11 cellular contexts compared by ENCODE assay signal in the genomic region with DNA sequence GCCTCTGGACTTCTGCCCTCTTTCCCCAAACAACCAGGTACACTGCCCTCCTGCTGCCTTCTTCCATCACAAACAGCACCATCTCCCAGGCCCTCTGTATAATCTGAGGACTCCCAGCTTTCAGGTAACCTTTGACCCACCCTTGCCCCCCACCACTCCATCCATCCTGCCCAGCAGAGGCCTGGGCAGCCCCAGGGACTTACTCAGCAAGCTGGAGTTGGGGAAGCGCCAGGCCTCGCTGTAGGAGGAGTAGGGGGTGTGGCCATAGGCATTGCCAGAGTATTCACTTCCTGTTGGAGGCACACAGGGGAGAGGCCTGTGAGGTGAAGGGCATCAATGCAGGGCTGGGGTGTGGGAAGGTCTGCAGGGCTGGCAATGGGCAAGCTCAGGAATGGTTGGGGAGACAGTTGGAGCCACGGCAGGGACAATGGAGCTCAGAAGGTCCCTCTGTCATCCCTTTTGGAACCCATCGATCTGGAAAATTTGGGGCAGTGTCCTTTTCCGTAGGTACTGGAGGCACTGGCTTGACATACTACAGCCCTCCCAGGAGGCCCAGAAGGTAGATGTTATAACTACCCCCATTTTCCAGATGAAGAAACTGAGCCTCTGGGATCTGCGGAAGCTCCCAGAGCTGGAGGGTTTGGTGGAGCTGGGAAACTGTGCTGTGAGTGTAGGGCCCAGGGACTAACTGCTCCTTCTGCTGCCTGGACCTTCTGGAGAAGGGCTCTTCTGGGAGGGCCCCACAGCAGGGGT. TPM values are rescaled to one million over a fixed set of nuclear protein-coding genes. Genes with fewer than 3 reads are reported as not detected.
A peak's percentile ranks its signal among the peaks of the same experiment; 100 is the strongest.
DNase-seq lines count a peak whose midpoint lies in the region; ATAC-seq lines count a peak whose summit lies in the region.
"Had no signal": no experiment of that assay in that cellular context is flagged by ENCODE, and none has a peak within 500 bp of the region (broad histone marks: within the 10 kb centered on the region; RNA-seq: fewer than 3 reads in every experiment).

No MANE protein-coding gene starts in this region.

- H3K27ac Mint-ChIP-seq in activated naive CD4-positive, alpha-beta T cell treated with anti-CD3 and anti-CD28 coated beads, Interleukin-2, amount 50 U/mL, for 72 hours, result no peak overlapping the region
- H3K27ac Mint-ChIP-seq: activated T-helper 2 cell treated with anti-CD3 and anti-CD28 coated beads, Interferon-gamma antibody, Interleukin-2, Interleukin-4, amounts not matched to agents 10 μg/mL and 5 μg/mL and 100 μg/mL, durations not matched to agents 14 hours and 24 hours and 36 hours had no signal

- ATAC-seq in sciatic nerve, result peak; percentile 52
- no peak for ATAC-seq in activated naive CD4-positive, alpha-beta T cell treated with anti-CD3 and anti-CD28 coated beads, Interleukin-2, amount 50 U/mL, for 72 hours

- intact Hi-C loops in sciatic nerve (cut with DNase I), result no loop called here

- no peaks in the 10 kb centered on the region for H3K36me3 Mint-ChIP-seq in activated naive CD4-positive, alpha-beta T cell treated with anti-CD3 and anti-CD28 coated beads, Interleukin-2, amount 50 U/mL, for 72 hours

- H3K9me3 Mint-ChIP-seq in activated naive CD4-positive, alpha-beta T cell treated with anti-CD3 and anti-CD28 coated beads, Interleukin-2, amount 50 U/mL, for 72 hours, result no peaks in the 10 kb centered on the region
- H3K9me3 Mint-ChIP-seq: activated T-helper 2 cell treated with anti-CD3 and anti-CD28 coated beads, Interferon-gamma antibody, Interleukin-2, Interleukin-4, amounts not matched to agents 10 μg/mL and 5 μg/mL and 100 μg/mL, durations not matched to agents 14 hours and 24 hours and 36 hours had no signal

- DNase-seq in DMS 273 (lab: John Stamatoyannopoulos, UW; ENCODE audit: unreplicated experiment), result peak; percentile 20
- no peak for DNase-seq in DMS 273 treated with DMSO at 0.1 percent for 48 hours (lab: John Stamatoyannopoulos, UW)
- peak; percentile 49 for DNase-seq in RPMI8226
- DNase-seq in fibroblast of the conjunctiva (ENCODE audit: low read depth), result peak; percentile 63
- peak; percentile 85 for DNase-seq in sciatic nerve (ENCODE audit: low spot score)
- DNase-seq in activated CD4-positive, CD25-positive, alpha-beta regulatory T cell treated with anti-CD3 and anti-CD28 coated beads, Interleukin-2, amount 50 U/mL, for 72 hours, result no peak
- DNase-seq in NCI-H1694 (lab: John Stamatoyannopoulos, UW), result no peak
- DNase-seq in activated naive CD4-positive, alpha-beta T cell treated with anti-CD3 and anti-CD28 coated beads, Interleukin-2, amount 50 U/mL, for 72 hours (ENCODE audit: low spot score in 2 of 2), result no peak
- DNase-seq: 8988T, NCI-H446 had no signal

RNA-seq across cellular contexts. Expression of a gene that starts 46.3 kb away (rescaled TPM):
- 20.3 TPM for total RNA-seq in sciatic nerve
- 100 to 1,000 TPM; 137 to 305 TPM for total RNA-seq in activated naive CD4-positive, alpha-beta T cell treated with anti-CD3 and anti-CD28 coated beads, Interleukin-2, amount 50 U/mL, for 72 hours

RNA-seq across cellular contexts. Expression of a gene that starts 58.7 kb away (rescaled TPM):
- 1.2 TPM for total RNA-seq in sciatic nerve
- 1 to 10 TPM in 1 of 2 donors, under 1 TPM in 1; 0.35 to 1.3 TPM for total RNA-seq in activated naive CD4-positive, alpha-beta T cell treated with anti-CD3 and anti-CD28 coated beads, Interleukin-2, amount 50 U/mL, for 72 hours

Comparison
In these comparisons a context has a peak if more than half of its experiments do, and no peak if none do; other contexts are left out.
1. DNase-seq: peak in DMS 273 (single experiment), RPMI8226 (single experiment), fibroblast of the conjunctiva (single experiment) and sciatic nerve (single experiment); none in DMS 273 treated with DMSO at 0.1 percent for 48 hours (single experiment), activated CD4-positive, CD25-positive, alpha-beta regulatory T cell treated with anti-CD3 and anti-CD28 coated beads, Interleukin-2, amount 50 U/mL, for 72 hours (single experiment), NCI-H1694 (single experiment) and activated naive CD4-positive, alpha-beta T cell treated with anti-CD3 and anti-CD28 coated beads, Interleukin-2, amount 50 U/mL, for 72 hours (0 of 2).